In genomic region chr10:58932821-58933314, GRCh38 we compare ENCODE assay signal across 26 cellular contexts.
"Had no signal": no experiment of that assay in that cellular context is flagged by ENCODE, and none has a peak within 500 bp of the region (broad histone marks: within the 10 kb centered on the region; RNA-seq: fewer than 3 reads in every experiment).

No MANE protein-coding gene starts in this region.

- ATAC-seq: effector memory CD8-positive, alpha-beta T cell; esophagus mucosa; gastrocnemius medialis; lower lobe of right lung; right lobe of liver; stimulated activated effector memory CD8-positive, alpha-beta T cell treated with anti-CD3 and anti-CD28 coated beads, Interleukin-12 subunit alpha, Interleukin-12 subunit beta, amount 100 ng/mL, for 72 hours had no signal

- H3K36me3 ChIP-seq: colonic mucosa, gastrocnemius medialis, lower lobe of right lung, right lobe of liver, stomach, suprapubic skin, tibial nerve, uterus, WERI-Rb-1 had no signal

- H3K4me1 Mint-ChIP-seq: activated naive CD8-positive, alpha-beta T cell treated with anti-CD3 and anti-CD28 coated beads for 36 hours; naive B cell; stimulated activated effector memory CD8-positive, alpha-beta T cell treated with anti-CD3 and anti-CD28 coated beads, Interleukin-12 subunit alpha, Interleukin-12 subunit beta, amount 100 ng/mL, for 72 hours had no signal

- H3K27ac ChIP-seq: colonic mucosa, dorsolateral prefrontal cortex, gastrocnemius medialis, lower lobe of right lung, right lobe of liver, stomach, suprapubic skin, tibial nerve, uterus, WERI-Rb-1 had no signal

- H3K4me3 ChIP-seq: colonic mucosa, dorsolateral prefrontal cortex, gastrocnemius medialis, lower lobe of right lung, right lobe of liver, stomach, suprapubic skin, tibial nerve, uterus had no signal

- H3K4me3 Mint-ChIP-seq: activated naive CD8-positive, alpha-beta T cell treated with anti-CD3 and anti-CD28 coated beads for 36 hours; activated T-cell treated with anti-CD3 and anti-CD28 coated beads, Interleukin-2, amount 50 U/mL, for 24 hours; effector memory CD8-positive, alpha-beta T cell; naive B cell; stimulated activated effector memory CD8-positive, alpha-beta T cell treated with anti-CD3 and anti-CD28 coated beads, Interleukin-12 subunit alpha, Interleukin-12 subunit beta, amount 100 ng/mL, for 72 hours had no signal

- H3K27ac Mint-ChIP-seq: activated naive CD8-positive, alpha-beta T cell treated with anti-CD3 and anti-CD28 coated beads for 36 hours; activated T-cell treated with anti-CD3 and anti-CD28 coated beads, Interleukin-2, amount 50 U/mL, for 24 hours; effector memory CD8-positive, alpha-beta T cell; naive B cell; stimulated activated effector memory CD8-positive, alpha-beta T cell treated with anti-CD3 and anti-CD28 coated beads, Interleukin-12 subunit alpha, Interleukin-12 subunit beta, amount 100 ng/mL, for 72 hours had no signal

- H3K27me3 ChIP-seq: colonic mucosa, dorsolateral prefrontal cortex, gastrocnemius medialis, right lobe of liver, stomach, suprapubic skin, tibial nerve, uterus had no signal

- H3K4me1 ChIP-seq: colonic mucosa, gastrocnemius medialis, lower lobe of right lung, right lobe of liver, stomach, suprapubic skin, tibial nerve, uterus had no signal

- H3K9me3 ChIP-seq: colonic mucosa, gastrocnemius medialis, lower lobe of right lung, right lobe of liver, stomach, suprapubic skin, tibial nerve, uterus had no signal

- H3K36me3 Mint-ChIP-seq: activated naive CD8-positive, alpha-beta T cell treated with anti-CD3 and anti-CD28 coated beads for 36 hours; naive B cell; stimulated activated effector memory CD8-positive, alpha-beta T cell treated with anti-CD3 and anti-CD28 coated beads, Interleukin-12 subunit alpha, Interleukin-12 subunit beta, amount 100 ng/mL, for 72 hours had no signal

- DNase-seq: activated CD4-positive, alpha-beta T cell treated with anti-CD3 and anti-CD28 coated beads, Interleukin-2, amount 50 U/mL, for 1 hour; activated CD4-positive, CD25-positive, alpha-beta regulatory T cell treated with anti-CD3 and anti-CD28 coated beads, Interleukin-2, amount 50 U/mL, for 72 hours; activated CD8-positive, alpha-beta memory T cell treated with anti-CD3 and anti-CD28 coated beads for 24 hours; activated CD8-positive, alpha-beta memory T cell treated with anti-CD3 and anti-CD28 coated beads, Interleukin-2, amount 50 U/mL, for 4 hours; activated naive CD4-positive, alpha-beta T cell treated with Interleukin-2 at 50 U/mL for 16 hours; activated naive CD8-positive, alpha-beta T cell treated with anti-CD3 and anti-CD28 coated beads for 36 hours; activated T-cell treated with anti-CD3 and anti-CD28 coated beads, Interleukin-2, amount 50 U/mL, for 24 hours; colonic mucosa; dorsolateral prefrontal cortex; effector memory CD8-positive, alpha-beta T cell; gastrocnemius medialis; head of caudate nucleus; islet precursor cell; lower lobe of right lung; naive B cell; occipital lobe; right lobe of liver; small intestine; stimulated activated CD4-positive, alpha-beta T cell treated with anti-CD3 and anti-CD28 coated beads, Interleukin-2, amount 100 ng/mL, for 24 hours; stomach; uterus; WERI-Rb-1 had no signal
